In the genomic region with DNA sequence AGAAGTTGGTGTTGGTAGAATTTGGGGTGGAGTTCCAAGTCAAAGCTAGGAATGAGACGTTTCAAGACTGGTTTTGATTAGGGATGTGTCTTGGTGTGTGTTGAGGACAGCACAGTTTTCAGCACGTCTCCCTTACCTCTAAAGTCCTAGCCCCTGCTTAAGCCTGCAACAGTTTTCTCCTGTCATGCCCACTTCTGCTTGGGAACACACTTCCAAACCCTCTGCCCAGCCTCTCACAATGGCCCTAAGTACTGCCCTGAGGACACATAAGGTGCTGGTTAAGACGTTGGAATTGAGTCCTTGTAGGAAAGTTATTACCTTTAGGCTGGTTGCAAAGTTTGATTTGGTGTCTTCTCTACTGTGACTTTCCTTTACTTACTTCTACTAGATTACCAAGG, we compare ENCODE assay signal across 8 cellular contexts. TPM values are rescaled to one million over a fixed set of nuclear protein-coding genes. Genes with fewer than 3 reads are reported as not detected.
DNase-seq lines count a peak whose midpoint lies in the region; ATAC-seq and TF ChIP-seq lines count a peak whose summit lies in the region.

No MANE protein-coding gene starts in this region.

- H3K27me3 ChIP-seq in DND-41 (ENCODE audit: insufficient read depth, low read length, poor library complexity) (peaks cover 53% of the 10 kb centered on the region), ovary (no peaks in the 10 kb centered on the region)

- H4K20me1 ChIP-seq in DND-41 (ENCODE audit: insufficient read depth, low read length): no peaks in the 10 kb centered on the region; the same call in 1 of the 2 replicates

- WGBS in ovary, 3 donors: 29 to 34% (median 32%) methylated on average over 3 of the region's 3 CpGs

- H3K9me3 Mint-ChIP-seq in dendritic cell treated with granulocyte-macrophage colony-stimulating factor and Interleukin-4, amounts not matched to agents 40 ng/mL and 50 ng/mL, for 4 days: no peaks in the 10 kb centered on the region
- H3K9me3 Mint-ChIP-seq in nephron progenitor cell: no peaks in the 10 kb centered on the region

- peaks cover 15% of the 10 kb centered on the region for H3K36me3 Mint-ChIP-seq in dendritic cell treated with granulocyte-macrophage colony-stimulating factor and Interleukin-4, amounts not matched to agents 40 ng/mL and 50 ng/mL, for 4 days (ENCODE audit: low read depth)
- H3K36me3 Mint-ChIP-seq in nephron progenitor cell (ENCODE audit: low read depth): no peaks in the 10 kb centered on the region

- no peak for TF ChIP-seq POLR2A in ovary (IDR thresholded peaks at IDR 0.05)

- TF ChIP-seq CTCF in DND-41 (IDR thresholded peaks at IDR 0.05; ENCODE audit: borderline replicate concordance, extremely low read depth, low read length, poor library complexity, severe bottlenecking) (no peak), nephron progenitor cell (IDR thresholded peaks at IDR 0.05) (no peak), ovary (IDR thresholded peaks at IDR 0.05) (no peak)

- peaks cover 57% of the 10 kb centered on the region for H3K4me1 Mint-ChIP-seq in dendritic cell treated with granulocyte-macrophage colony-stimulating factor and Interleukin-4, amounts not matched to agents 40 ng/mL and 50 ng/mL, for 4 days (ENCODE audit: low read depth)
- H3K4me1 Mint-ChIP-seq in nephron progenitor cell: peaks cover 14% of the 10 kb centered on the region

- no peaks in the 10 kb centered on the region for H3K27me3 Mint-ChIP-seq in dendritic cell treated with granulocyte-macrophage colony-stimulating factor and Interleukin-4, amounts not matched to agents 40 ng/mL and 50 ng/mL, for 4 days
- peaks cover 64% of the 10 kb centered on the region for H3K27me3 Mint-ChIP-seq in nephron progenitor cell (ENCODE audit: low read depth, poor library complexity)

- H3K4me1 ChIP-seq in DND-41 (ENCODE audit: insufficient read depth, low read length): peaks cover 17% of the 10 kb centered on the region
- H3K4me1 ChIP-seq in ovary (ENCODE audit: insufficient read depth): peaks cover 2% of the 10 kb centered on the region

- no peak for TF ChIP-seq EP300 in ovary (IDR thresholded peaks at IDR 0.05)

- H3K9ac ChIP-seq in DND-41 (ENCODE audit: low read depth, low read length): no peak overlapping the region

- H3K79me2 ChIP-seq in DND-41 (ENCODE audit: insufficient read depth, low read length): no peaks in the 10 kb centered on the region

- intact Hi-C loops in dendritic cell treated with granulocyte-macrophage colony-stimulating factor and Interleukin-4, amounts not matched to agents 40 ng/mL and 50 ng/mL, for 4 days (cut with micrococcal nuclease): loop anchor here (5.0 kb wide), 1 partner anchor 190 kb away; the partner anchor contains the start of gene PPFIBP1
- intact Hi-C loops in ovary (cut with DNase I): no loop called here

- H3K4me2 ChIP-seq in DND-41 (ENCODE audit: insufficient read depth, low read length): peak overlapping the region; percentile 73; the same call in 1 of the 2 replicates

- H3K27ac ChIP-seq in DND-41 (ENCODE audit: low read length) (no peak overlapping the region), ovary (no peak overlapping the region)

- peak overlapping the region; percentile 63; the same call in 1 of the 2 replicates for H2AFZ ChIP-seq in DND-41 (ENCODE audit: low read depth, low read length)

- H3K9me3 ChIP-seq in DND-41 (ENCODE audit: insufficient read depth, low read length, severe bottlenecking) (no peaks in the 10 kb centered on the region), ovary (no peaks in the 10 kb centered on the region)

- DNase-seq in DND-41 (no peak), NCI-H69 (lab: John Stamatoyannopoulos, UW) (peak; percentile 26), nephron progenitor cell (no peak), NCI-H2107 treated with DMSO at 0.1 percent for 48 hours (lab: John Stamatoyannopoulos, UW; ENCODE audit: unreplicated experiment) (no peak), NCI-H2029 (lab: John Stamatoyannopoulos, UW) (no peak), ovary (no peak)

- peak overlapping the region; percentile 89 for H3K27ac Mint-ChIP-seq in dendritic cell treated with granulocyte-macrophage colony-stimulating factor and Interleukin-4, amounts not matched to agents 40 ng/mL and 50 ng/mL, for 4 days
- H3K27ac Mint-ChIP-seq in nephron progenitor cell: no peak overlapping the region

- H3K36me3 ChIP-seq in DND-41 (ENCODE audit: insufficient read depth, low read length) (no peaks in the 10 kb centered on the region), ovary (no peaks in the 10 kb centered on the region)

- no peak for ATAC-seq in DND-41 (ENCODE audit: insufficient read depth, low read depth)
- no peak for ATAC-seq in GM18519 (IDR thresholded peaks at IDR 0.05; ENCODE audit: low FRiP score, unreplicated experiment)

- H3K4me3 Mint-ChIP-seq in dendritic cell treated with granulocyte-macrophage colony-stimulating factor and Interleukin-4, amounts not matched to agents 40 ng/mL and 50 ng/mL, for 4 days: peak overlapping the region; percentile 66
- peak overlapping the region; percentile 79 for H3K4me3 Mint-ChIP-seq in nephron progenitor cell

- H3K4me3 ChIP-seq in DND-41 (ENCODE audit: low read depth in 1 of 2, low read length in 2 of 2) (no peak overlapping the region), ovary (no peak overlapping the region)

RNA-seq across cellular contexts. Expression of gene BMAL2, which starts 0.7 kb away (rescaled TPM):
- 1 to 10 TPM in 3 of 7 donors, under 1 TPM in 4; 0.13 to 3.0 (median 0.87) TPM for total RNA-seq in ovary
- polyA plus RNA-seq in ovary: 1 to 10 TPM in 1 of 2 donors, under 1 TPM in 1; 0.41 to 1.2 TPM
